Comparison of ENCODE assay signal across 1 cellular context in genomic region chr20:47377122-47377722, GRCh38.
TF ChIP-seq lines count a peak whose summit lies in the region.

No MANE protein-coding gene starts in this region.

TF ChIP-seq in GM12878, 131 proteins besides CTCF, POLR2A, EP300 and RAD21 (continued from another document):
- TF ChIP-seq SKIL (IDR thresholded peaks at IDR 0.05; ENCODE audit: low read depth, poor library complexity, severe bottlenecking), result no peak
- no peak for TF ChIP-seq NR2F1 (conservative IDR thresholded peaks at IDR 0.05)
- no peak for TF ChIP-seq NFYA (IDR thresholded peaks at IDR 0.05; ENCODE audit: borderline replicate concordance, low read depth, low read length)
- TF ChIP-seq JUNB (IDR thresholded peaks at IDR 0.05), result no peak
- TF ChIP-seq CEBPB (IDR thresholded peaks at IDR 0.05; ENCODE audit: borderline replicate concordance in 1 of 2, low read depth in 2 of 2, low read length in 2 of 2), result no peak
- TF ChIP-seq, protein P1, sequence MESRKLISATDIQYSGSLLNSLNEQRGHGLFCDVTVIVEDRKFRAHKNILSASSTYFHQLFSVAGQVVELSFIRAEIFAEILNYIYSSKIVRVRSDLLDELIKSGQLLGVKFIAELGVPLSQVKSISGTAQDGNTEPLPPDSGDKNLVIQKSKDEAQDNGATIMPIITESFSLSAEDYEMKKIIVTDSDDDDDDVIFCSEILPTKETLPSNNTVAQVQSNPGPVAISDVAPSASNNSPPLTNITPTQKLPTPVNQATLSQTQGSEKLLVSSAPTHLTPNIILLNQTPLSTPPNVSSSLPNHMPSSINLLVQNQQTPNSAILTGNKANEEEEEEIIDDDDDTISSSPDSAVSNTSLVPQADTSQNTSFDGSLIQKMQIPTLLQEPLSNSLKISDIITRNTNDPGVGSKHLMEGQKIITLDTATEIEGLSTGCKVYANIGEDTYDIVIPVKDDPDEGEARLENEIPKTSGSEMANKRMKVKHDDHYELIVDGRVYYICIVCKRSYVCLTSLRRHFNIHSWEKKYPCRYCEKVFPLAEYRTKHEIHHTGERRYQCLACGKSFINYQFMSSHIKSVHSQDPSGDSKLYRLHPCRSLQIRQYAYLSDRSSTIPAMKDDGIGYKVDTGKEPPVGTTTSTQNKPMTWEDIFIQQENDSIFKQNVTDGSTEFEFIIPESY (IDR thresholded peaks at IDR 0.05), result no peak
- no peak for TF ChIP-seq PML (IDR thresholded peaks at IDR 0.05; ENCODE audit: low read length)
- no peak for TF ChIP-seq RBBP5 (conservative IDR thresholded peaks at IDR 0.05)
- no peak for TF ChIP-seq ZNF384 (IDR thresholded peaks at IDR 0.05; ENCODE audit: borderline replicate concordance, low read depth, low read length)
- TF ChIP-seq ETV6 (conservative IDR thresholded peaks at IDR 0.05 in 1 of 2, IDR thresholded peaks at IDR 0.05 in 1 of 2; ENCODE audit: borderline replicate concordance in 1 of 2, low read depth in 1 of 2), result peak in 1 of 2 experiments; percentile 75; a peak in 2 of 4 replicates
- no peak for TF ChIP-seq CBX3 (IDR thresholded peaks at IDR 0.05; ENCODE audit: borderline replicate concordance, low read depth)
- no peak for TF ChIP-seq FOS (IDR thresholded peaks at IDR 0.05; ENCODE audit: borderline replicate concordance, extremely low read depth, insufficient read length)
- TF ChIP-seq NBN (IDR thresholded peaks at IDR 0.05), result no peak
- TF ChIP-seq ELK1 (IDR thresholded peaks at IDR 0.05; ENCODE audit: low read depth, low read length), result no peak
